Comparison of ENCODE assay signal across 2 cellular contexts in the genomic region with DNA sequence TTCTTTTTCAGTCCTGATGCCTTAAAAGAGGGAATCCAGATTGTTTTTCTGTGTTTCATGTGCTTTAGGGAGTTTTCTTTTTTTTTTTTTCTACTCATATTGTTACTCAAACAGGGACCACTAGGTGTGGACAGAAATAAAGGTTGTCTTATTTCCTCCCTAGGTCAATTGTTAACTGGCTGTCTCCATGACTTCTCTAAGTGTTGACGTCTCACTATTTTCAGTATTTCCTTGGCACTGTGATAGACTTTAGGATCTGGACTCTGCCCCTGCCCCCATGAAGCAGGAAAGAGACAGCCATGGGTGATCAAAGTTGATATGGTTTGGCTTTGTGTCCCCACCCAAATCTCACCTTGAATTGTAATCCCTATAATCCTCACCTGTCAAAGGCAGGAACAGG.
TF ChIP-seq lines count a peak whose summit lies in the region.

No MANE protein-coding gene starts in this region.

TF ChIP-seq in GM23338, 12 proteins besides CTCF, POLR2A, EP300 and RAD21 (continues in another document):
- TF ChIP-seq EZH2phosphoT487 (IDR thresholded peaks at IDR 0.05; ENCODE audit: unreplicated experiment) (no peak), JUNB (IDR thresholded peaks at IDR 0.05; ENCODE audit: unreplicated experiment) (no peak), EZH2 (IDR thresholded peaks at IDR 0.05; ENCODE audit: low read depth, unreplicated experiment) (no peak), ZNF114 (CRISPR knock-in tag; IDR thresholded peaks at IDR 0.05) (no peak), CREB1 (CRISPR knock-in tag; IDR thresholded peaks at IDR 0.05; ENCODE audit: low read depth) (no peak), NANOG (IDR thresholded peaks at IDR 0.05; ENCODE audit: borderline replicate concordance) (no peak), STAT1 (IDR thresholded peaks at IDR 0.05; ENCODE audit: unreplicated experiment) (no peak)
- TF ChIP-seq, protein P1, sequence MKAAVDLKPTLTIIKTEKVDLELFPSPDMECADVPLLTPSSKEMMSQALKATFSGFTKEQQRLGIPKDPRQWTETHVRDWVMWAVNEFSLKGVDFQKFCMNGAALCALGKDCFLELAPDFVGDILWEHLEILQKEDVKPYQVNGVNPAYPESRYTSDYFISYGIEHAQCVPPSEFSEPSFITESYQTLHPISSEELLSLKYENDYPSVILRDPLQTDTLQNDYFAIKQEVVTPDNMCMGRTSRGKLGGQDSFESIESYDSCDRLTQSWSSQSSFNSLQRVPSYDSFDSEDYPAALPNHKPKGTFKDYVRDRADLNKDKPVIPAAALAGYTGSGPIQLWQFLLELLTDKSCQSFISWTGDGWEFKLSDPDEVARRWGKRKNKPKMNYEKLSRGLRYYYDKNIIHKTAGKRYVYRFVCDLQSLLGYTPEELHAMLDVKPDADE (IDR thresholded peaks at IDR 0.05), result no peak
- TF ChIP-seq, protein P2, sequence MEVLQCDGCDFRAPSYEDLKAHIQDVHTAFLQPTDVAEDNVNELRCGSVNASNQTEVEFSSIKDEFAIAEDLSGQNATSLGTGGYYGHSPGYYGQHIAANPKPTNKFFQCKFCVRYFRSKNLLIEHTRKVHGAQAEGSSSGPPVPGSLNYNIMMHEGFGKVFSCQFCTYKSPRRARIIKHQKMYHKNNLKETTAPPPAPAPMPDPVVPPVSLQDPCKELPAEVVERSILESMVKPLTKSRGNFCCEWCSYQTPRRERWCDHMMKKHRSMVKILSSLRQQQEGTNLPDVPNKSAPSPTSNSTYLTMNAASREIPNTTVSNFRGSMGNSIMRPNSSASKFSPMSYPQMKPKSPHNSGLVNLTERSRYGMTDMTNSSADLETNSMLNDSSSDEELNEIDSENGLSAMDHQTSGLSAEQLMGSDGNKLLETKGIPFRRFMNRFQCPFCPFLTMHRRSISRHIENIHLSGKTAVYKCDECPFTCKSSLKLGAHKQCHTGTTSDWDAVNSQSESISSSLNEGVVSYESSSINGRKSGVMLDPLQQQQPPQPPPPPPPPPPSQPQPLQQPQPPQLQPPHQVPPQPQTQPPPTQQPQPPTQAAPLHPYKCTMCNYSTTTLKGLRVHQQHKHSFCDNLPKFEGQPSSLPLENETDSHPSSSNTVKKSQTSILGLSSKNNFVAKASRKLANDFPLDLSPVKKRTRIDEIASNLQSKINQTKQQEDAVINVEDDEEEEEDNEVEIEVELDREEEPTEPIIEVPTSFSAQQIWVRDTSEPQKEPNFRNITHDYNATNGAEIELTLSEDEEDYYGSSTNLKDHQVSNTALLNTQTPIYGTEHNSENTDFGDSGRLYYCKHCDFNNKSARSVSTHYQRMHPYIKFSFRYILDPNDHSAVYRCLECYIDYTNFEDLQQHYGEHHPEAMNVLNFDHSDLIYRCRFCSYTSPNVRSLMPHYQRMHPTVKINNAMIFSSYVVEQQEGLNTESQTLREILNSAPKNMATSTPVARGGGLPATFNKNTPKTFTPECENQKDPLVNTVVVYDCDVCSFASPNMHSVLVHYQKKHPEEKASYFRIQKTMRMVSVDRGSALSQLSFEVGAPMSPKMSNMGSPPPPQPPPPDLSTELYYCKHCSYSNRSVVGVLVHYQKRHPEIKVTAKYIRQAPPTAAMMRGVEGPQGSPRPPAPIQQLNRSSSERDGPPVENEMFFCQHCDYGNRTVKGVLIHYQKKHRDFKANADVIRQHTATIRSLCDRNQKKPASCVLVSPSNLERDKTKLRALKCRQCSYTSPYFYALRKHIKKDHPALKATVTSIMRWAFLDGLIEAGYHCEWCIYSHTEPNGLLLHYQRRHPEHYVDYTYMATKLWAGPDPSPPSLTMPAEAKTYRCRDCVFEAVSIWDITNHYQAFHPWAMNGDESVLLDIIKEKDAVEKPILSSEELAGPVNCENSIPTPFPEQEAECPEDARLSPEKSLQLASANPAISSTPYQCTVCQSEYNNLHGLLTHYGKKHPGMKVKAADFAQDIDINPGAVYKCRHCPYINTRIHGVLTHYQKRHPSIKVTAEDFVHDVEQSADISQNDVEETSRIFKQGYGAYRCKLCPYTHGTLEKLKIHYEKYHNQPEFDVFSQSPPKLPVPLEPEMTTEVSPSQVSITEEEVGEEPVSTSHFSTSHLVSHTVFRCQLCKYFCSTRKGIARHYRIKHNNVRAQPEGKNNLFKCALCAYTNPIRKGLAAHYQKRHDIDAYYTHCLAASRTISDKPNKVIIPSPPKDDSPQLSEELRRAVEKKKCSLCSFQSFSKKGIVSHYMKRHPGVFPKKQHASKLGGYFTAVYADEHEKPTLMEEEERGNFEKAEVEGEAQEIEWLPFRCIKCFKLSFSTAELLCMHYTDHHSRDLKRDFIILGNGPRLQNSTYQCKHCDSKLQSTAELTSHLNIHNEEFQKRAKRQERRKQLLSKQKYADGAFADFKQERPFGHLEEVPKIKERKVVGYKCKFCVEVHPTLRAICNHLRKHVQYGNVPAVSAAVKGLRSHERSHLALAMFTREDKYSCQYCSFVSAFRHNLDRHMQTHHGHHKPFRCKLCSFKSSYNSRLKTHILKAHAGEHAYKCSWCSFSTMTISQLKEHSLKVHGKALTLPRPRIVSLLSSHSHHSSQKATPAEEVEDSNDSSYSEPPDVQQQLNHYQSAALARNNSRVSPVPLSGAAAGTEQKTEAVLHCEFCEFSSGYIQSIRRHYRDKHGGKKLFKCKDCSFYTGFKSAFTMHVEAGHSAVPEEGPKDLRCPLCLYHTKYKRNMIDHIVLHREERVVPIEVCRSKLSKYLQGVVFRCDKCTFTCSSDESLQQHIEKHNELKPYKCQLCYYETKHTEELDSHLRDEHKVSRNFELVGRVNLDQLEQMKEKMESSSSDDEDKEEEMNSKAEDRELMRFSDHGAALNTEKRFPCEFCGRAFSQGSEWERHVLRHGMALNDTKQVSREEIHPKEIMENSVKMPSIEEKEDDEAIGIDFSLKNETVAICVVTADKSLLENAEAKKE (CRISPR knock-in tag; IDR thresholded peaks at IDR 0.05), result no peak
- TF ChIP-seq, protein P3, sequence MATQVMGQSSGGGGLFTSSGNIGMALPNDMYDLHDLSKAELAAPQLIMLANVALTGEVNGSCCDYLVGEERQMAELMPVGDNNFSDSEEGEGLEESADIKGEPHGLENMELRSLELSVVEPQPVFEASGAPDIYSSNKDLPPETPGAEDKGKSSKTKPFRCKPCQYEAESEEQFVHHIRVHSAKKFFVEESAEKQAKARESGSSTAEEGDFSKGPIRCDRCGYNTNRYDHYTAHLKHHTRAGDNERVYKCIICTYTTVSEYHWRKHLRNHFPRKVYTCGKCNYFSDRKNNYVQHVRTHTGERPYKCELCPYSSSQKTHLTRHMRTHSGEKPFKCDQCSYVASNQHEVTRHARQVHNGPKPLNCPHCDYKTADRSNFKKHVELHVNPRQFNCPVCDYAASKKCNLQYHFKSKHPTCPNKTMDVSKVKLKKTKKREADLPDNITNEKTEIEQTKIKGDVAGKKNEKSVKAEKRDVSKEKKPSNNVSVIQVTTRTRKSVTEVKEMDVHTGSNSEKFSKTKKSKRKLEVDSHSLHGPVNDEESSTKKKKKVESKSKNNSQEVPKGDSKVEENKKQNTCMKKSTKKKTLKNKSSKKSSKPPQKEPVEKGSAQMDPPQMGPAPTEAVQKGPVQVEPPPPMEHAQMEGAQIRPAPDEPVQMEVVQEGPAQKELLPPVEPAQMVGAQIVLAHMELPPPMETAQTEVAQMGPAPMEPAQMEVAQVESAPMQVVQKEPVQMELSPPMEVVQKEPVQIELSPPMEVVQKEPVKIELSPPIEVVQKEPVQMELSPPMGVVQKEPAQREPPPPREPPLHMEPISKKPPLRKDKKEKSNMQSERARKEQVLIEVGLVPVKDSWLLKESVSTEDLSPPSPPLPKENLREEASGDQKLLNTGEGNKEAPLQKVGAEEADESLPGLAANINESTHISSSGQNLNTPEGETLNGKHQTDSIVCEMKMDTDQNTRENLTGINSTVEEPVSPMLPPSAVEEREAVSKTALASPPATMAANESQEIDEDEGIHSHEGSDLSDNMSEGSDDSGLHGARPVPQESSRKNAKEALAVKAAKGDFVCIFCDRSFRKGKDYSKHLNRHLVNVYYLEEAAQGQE (IDR thresholded peaks at IDR 0.05; ENCODE audit: unreplicated experiment), result no peak

TF ChIP-seq in GM12878, 131 proteins besides CTCF, POLR2A, EP300 and RAD21:
- TF ChIP-seq MEF2A (IDR thresholded peaks at IDR 0.05; ENCODE audit: insufficient read depth, low read depth, low read length) (no peak), RUNX3 (IDR thresholded peaks at IDR 0.05; ENCODE audit: low read length) (0 out of 2 replicates have a peak, but pooled peaks have one; percentile 17), IKZF2 (IDR thresholded peaks at IDR 0.05) (no peak), STAT1 (conservative IDR thresholded peaks at IDR 0.05) (no peak)
- TF ChIP-seq, protein P4, sequence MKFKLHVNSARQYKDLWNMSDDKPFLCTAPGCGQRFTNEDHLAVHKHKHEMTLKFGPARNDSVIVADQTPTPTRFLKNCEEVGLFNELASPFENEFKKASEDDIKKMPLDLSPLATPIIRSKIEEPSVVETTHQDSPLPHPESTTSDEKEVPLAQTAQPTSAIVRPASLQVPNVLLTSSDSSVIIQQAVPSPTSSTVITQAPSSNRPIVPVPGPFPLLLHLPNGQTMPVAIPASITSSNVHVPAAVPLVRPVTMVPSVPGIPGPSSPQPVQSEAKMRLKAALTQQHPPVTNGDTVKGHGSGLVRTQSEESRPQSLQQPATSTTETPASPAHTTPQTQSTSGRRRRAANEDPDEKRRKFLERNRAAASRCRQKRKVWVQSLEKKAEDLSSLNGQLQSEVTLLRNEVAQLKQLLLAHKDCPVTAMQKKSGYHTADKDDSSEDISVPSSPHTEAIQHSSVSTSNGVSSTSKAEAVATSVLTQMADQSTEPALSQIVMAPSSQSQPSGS (IDR thresholded peaks at IDR 0.05; ENCODE audit: low read length), result 0 out of 2 replicates have a peak, but pooled peaks have one; percentile 16
TF ChIP-seq in GM12878: peak in this region for 2.
